ENCODE assay signal across 19 cellular contexts in the genomic region with DNA sequence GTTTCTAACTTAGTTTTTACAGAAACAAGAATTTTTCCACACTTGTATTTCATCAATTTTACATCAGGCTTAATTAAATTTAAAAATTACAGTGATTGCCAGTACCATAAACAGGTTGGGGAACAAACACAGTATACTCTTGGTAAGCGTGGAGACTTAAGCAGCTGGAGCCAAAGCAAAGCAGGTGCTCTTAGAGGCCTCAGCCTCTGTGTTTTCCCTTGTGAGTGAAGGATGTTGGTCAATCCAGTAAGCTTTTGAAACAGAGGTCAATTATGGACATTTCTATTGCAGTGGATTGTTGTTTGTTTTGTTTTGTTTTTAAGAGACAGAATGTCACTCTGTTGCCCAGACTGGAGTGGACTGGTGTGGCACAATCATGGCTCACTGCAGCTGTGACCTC.
"Had no signal": no experiment of that assay in that cellular context is flagged by ENCODE, and none has a peak within 500 bp of the region (broad histone marks: within the 10 kb centered on the region; RNA-seq: fewer than 3 reads in every experiment).

No MANE protein-coding gene starts in this region.

- DNase-seq: KBM-7, MG63, NCI-H1092 treated with DMSO at 0.1 percent for 48 hours, NCI-H1436, NCI-H187, NCI-H2029, NCI-H2081 treated with DMSO at 0.1 percent for 48 hours, NCI-H2171, NCI-H226, NCI-H446, NCI-H510A, NCI-H524 treated with DMSO at 0.1 percent for 48 hours, NCI-H69, NCI-H774, Right ventricle myocardium superior, RPMI8226, SIG-M5 had no signal

- H3K27ac ChIP-seq: SJSA1, SK-N-MC had no signal

- H3K27me3 ChIP-seq: MG63 had no signal

- H3K36me3 ChIP-seq: MG63, SJSA1 had no signal

- H3K4me1 ChIP-seq: SJSA1 had no signal

- H3K9me3 ChIP-seq: MG63, SJSA1 had no signal

- H3K4me3 ChIP-seq: MG63, SJSA1, SK-N-MC had no signal
